8 cellular contexts compared by ENCODE assay signal in genomic region chr17:81509687-81510523, GRCh38. TPM values are rescaled to one million over a fixed set of nuclear protein-coding genes. Genes with fewer than 3 reads are reported as not detected.
DNase-seq lines count a peak whose midpoint lies in the region; ATAC-seq and TF ChIP-seq lines count a peak whose summit lies in the region.

No MANE protein-coding gene starts in this region.

- TF ChIP-seq CTCF in H9 (conservative IDR thresholded peaks at IDR 0.05) = no peak
- TF ChIP-seq CTCF in SU-DHL-6 (IDR thresholded peaks at IDR 0.05; ENCODE audit: insufficient read depth, low read length, poor library complexity, severe bottlenecking) = no peak
- no peak for TF ChIP-seq CTCF in neural cell (IDR thresholded peaks at IDR 0.05; ENCODE audit: poor library complexity, severe bottlenecking)

- H3K27ac ChIP-seq in H9 (ENCODE audit: insufficient read length, low read depth, low read length) = no peak overlapping the region
- peak overlapping the region; percentile 82 for H3K27ac ChIP-seq in SU-DHL-6 (ENCODE audit: low read depth, low read length)
- H3K27ac ChIP-seq in neural cell (ENCODE audit: low read length) = peak overlapping the region; percentile 96

- H3K56ac ChIP-seq in H9 (ENCODE audit: insufficient read length, low read depth, low read length) = no peak overlapping the region

- peaks cover 8% of the 10 kb centered on the region for H3K27me3 Mint-ChIP-seq in H9 (ENCODE audit: low read depth)
- no peaks in the 10 kb centered on the region for H3K27me3 Mint-ChIP-seq in effector memory CD8-positive, alpha-beta T cell

- H2BK12ac ChIP-seq in H9 (ENCODE audit: insufficient read length, low read depth, low read length) = no peak overlapping the region

- peak overlapping the region in 2 of 3 experiments; percentile 76 to 95; a peak in 4 of 7 replicates for H3K27ac Mint-ChIP-seq in H9
- peak overlapping the region; percentile 94 to 99 for H3K27ac Mint-ChIP-seq in effector memory CD8-positive, alpha-beta T cell

- H2BK20ac ChIP-seq in H9 (ENCODE audit: low read depth, low read length, poor library complexity, severe bottlenecking) = no peak overlapping the region

- H4K5ac ChIP-seq in H9 (ENCODE audit: insufficient read length, low read depth, low read length) = no peak overlapping the region

- peaks cover 63% of the 10 kb centered on the region for H3F3A ChIP-seq in SU-DHL-6 (ENCODE audit: insufficient read depth)
- peaks cover 8% of the 10 kb centered on the region for H3F3A ChIP-seq in neural cell (ENCODE audit: insufficient read depth, low read length, poor library complexity, severe bottlenecking)

- H3K9me3 Mint-ChIP-seq in H9 = peaks cover 7 to 22% of the 10 kb centered on the region in 2 experiments; a peak in 4 of 5 replicates
- H3K9me3 Mint-ChIP-seq in effector memory CD8-positive, alpha-beta T cell = no peaks in the 10 kb centered on the region

- no peak overlapping the region for H3T11ph ChIP-seq in H9 (ENCODE audit: low read length)

- WGBS in H9 (ENCODE audit: extremely low coverage, insufficient read length, low lambda C conversion rate) = no CpG with 5 or more reads among the region's 19 CpGs

- H3K79me1 ChIP-seq in H9 (ENCODE audit: insufficient read depth, low read depth, low read length, poor library complexity, severe bottlenecking) = no peaks in the 10 kb centered on the region

- no peak overlapping the region for H3K14ac ChIP-seq in H9 (ENCODE audit: insufficient read depth, low read length)

- no peak for TF ChIP-seq RAD21 in neural cell (conservative IDR thresholded peaks at IDR 0.05)

- no peak overlapping the region for H3K4ac ChIP-seq in H9 (ENCODE audit: low read depth, low read length)

- TF ChIP-seq EP300 in neural cell (conservative IDR thresholded peaks at IDR 0.05; ENCODE audit: poor library complexity, severe bottlenecking) = no peak

- H3K36me3 Mint-ChIP-seq in H9 (ENCODE audit: insufficient read depth in 1 of 3, low read depth in 3 of 3) = peaks cover 38 to 45% (median 38%) of the 10 kb centered on the region in 3 experiments
- H3K36me3 Mint-ChIP-seq in effector memory CD8-positive, alpha-beta T cell (ENCODE audit: insufficient read depth) = peaks cover 64% of the 10 kb centered on the region

- peaks cover 17 to 26% of the 10 kb centered on the region in 2 experiments for H3K4me1 Mint-ChIP-seq in H9
- peaks cover 47% of the 10 kb centered on the region in 2 donors for H3K4me1 Mint-ChIP-seq in effector memory CD8-positive, alpha-beta T cell (ENCODE audit: low read depth in 2 of 2)

- peak overlapping the region; percentile 93 for H3K4me3 ChIP-seq in SU-DHL-6 (ENCODE audit: insufficient read depth, low read length, poor library complexity, severe bottlenecking)
- H3K4me3 ChIP-seq in neural cell (ENCODE audit: low read length) = peak overlapping the region; percentile 99

- H2BK15ac ChIP-seq in H9 (ENCODE audit: low read depth, low read length) = no peak overlapping the region

- no peak overlapping the region for H3K23ac ChIP-seq in H9 (ENCODE audit: insufficient read length, low read depth, low read length)

- no peaks in the 10 kb centered on the region for H3K9me3 ChIP-seq in H9 (ENCODE audit: control insufficient read depth, low read depth, low read length)
- no peaks in the 10 kb centered on the region for H3K9me3 ChIP-seq in SU-DHL-6 (ENCODE audit: insufficient read depth, low read length)
- H3K9me3 ChIP-seq in neural cell (ENCODE audit: low read length) = no peaks in the 10 kb centered on the region

- H3K18ac ChIP-seq in H9 (ENCODE audit: insufficient read length, low read depth, low read length) = no peak overlapping the region

- H3K4me2 ChIP-seq in H9 (ENCODE audit: insufficient read depth, insufficient read length, low read length) = peak overlapping the region; percentile 97
- H3K4me2 ChIP-seq in SU-DHL-6 (ENCODE audit: low read depth, low read length, poor library complexity, severe bottlenecking) = peak overlapping the region; percentile 74
- peak overlapping the region; percentile 97 for H3K4me2 ChIP-seq in neural cell (ENCODE audit: low read length)

- H2AFZ ChIP-seq in H9 (ENCODE audit: low read length) (no peak overlapping the region), SU-DHL-6 (ENCODE audit: low read depth, low read length, severe bottlenecking) (no peak overlapping the region), neural cell (ENCODE audit: low read depth, low read length) (no peak overlapping the region)

- no peak overlapping the region for H4K8ac ChIP-seq in H9 (replicated peaks; ENCODE audit: insufficient read length, low read depth, low read length)

- H3K36me3 ChIP-seq in SU-DHL-6 (ENCODE audit: low read length) (peaks cover 31% of the 10 kb centered on the region), neural cell (ENCODE audit: insufficient read depth, low read length) (peaks cover 31% of the 10 kb centered on the region)

- H2BK5ac ChIP-seq in H9 (ENCODE audit: insufficient read length, low read length) = no peak overlapping the region

- H3K27me3 ChIP-seq in H9 (ENCODE audit: insufficient read depth, low read length) = no peaks in the 10 kb centered on the region
- no peaks in the 10 kb centered on the region for H3K27me3 ChIP-seq in SU-DHL-6 (ENCODE audit: low read length)
- H3K27me3 ChIP-seq in neural cell (ENCODE audit: insufficient read depth, low read depth, low read length) = no peaks in the 10 kb centered on the region

- H4K20me1 ChIP-seq in H9 (ENCODE audit: control insufficient read depth, insufficient read depth, insufficient read length) (no peaks in the 10 kb centered on the region), SU-DHL-6 (ENCODE audit: low read depth, low read length) (peaks cover 26% of the 10 kb centered on the region), neural cell (ENCODE audit: insufficient read depth) (peaks cover 49% of the 10 kb centered on the region)

- ATAC-seq in effector memory CD8-positive, alpha-beta T cell (replicated peaks) = peak; percentile 4
- no peak for ATAC-seq in GM19324 (IDR thresholded peaks at IDR 0.05; ENCODE audit: low FRiP score, unreplicated experiment)
- no peak for ATAC-seq in HG02588 (IDR thresholded peaks at IDR 0.05; ENCODE audit: unreplicated experiment)

- H3K9ac ChIP-seq in H9 (ENCODE audit: extremely low read depth, insufficient read length, low read length) = peak overlapping the region; percentile 83
- peak overlapping the region; percentile 94 for H3K9ac ChIP-seq in SU-DHL-6 (ENCODE audit: low read length)
- peak overlapping the region; percentile 99 for H3K9ac ChIP-seq in neural cell (ENCODE audit: low read length)

- H3K9me2 ChIP-seq in SU-DHL-6 (replicated peaks; ENCODE audit: insufficient read depth, low read length) (no peaks in the 10 kb centered on the region), neural cell (ENCODE audit: insufficient read depth, low read length) (no peaks in the 10 kb centered on the region)

- peaks cover 19% of the 10 kb centered on the region; the same call in 1 of the 2 replicates for H3K79me2 ChIP-seq in H9 (ENCODE audit: insufficient read depth, low read length)
- H3K79me2 ChIP-seq in SU-DHL-6 (ENCODE audit: insufficient read depth, low read length) = peaks cover 24% of the 10 kb centered on the region
- peaks cover 60% of the 10 kb centered on the region for H3K79me2 ChIP-seq in neural cell (replicated peaks; ENCODE audit: insufficient read depth, low read length)

- H3K4me1 ChIP-seq in H9 (ENCODE audit: insufficient read depth, low read length) = no peaks in the 10 kb centered on the region

- peak; percentile 31 for DNase-seq in H9
- peak in 1 of 3 experiments; percentile 18 for DNase-seq in effector memory CD8-positive, alpha-beta T cell
- DNase-seq in T1000 (lab: John Stamatoyannopoulos, UW) = no peak
- no peak for DNase-seq in HT-29 (ENCODE audit: low spot score)

- H3K23me2 ChIP-seq in H9 (ENCODE audit: insufficient read length, low read depth, low read length, poor library complexity, severe bottlenecking) = peaks cover 31% of the 10 kb centered on the region

- peak overlapping the region; percentile 97 to 100 for H3K4me3 Mint-ChIP-seq in H9
- peak overlapping the region; percentile 94 to 99 for H3K4me3 Mint-ChIP-seq in effector memory CD8-positive, alpha-beta T cell

- H2AK5ac ChIP-seq in H9 (ENCODE audit: insufficient read length, low read length) = no peak overlapping the region

- no peak overlapping the region for H2BK120ac ChIP-seq in H9 (ENCODE audit: low read depth, low read length, poor library complexity, severe bottlenecking)

- H4K91ac ChIP-seq in H9 (ENCODE audit: insufficient read length, low read depth, low read length) = no peak overlapping the region

TF ChIP-seq in neural cell, 6 proteins besides CTCF, POLR2A, EP300 and RAD21 (continues in another document):
- TF ChIP-seq SMC3 (conservative IDR thresholded peaks at IDR 0.05; ENCODE audit: poor library complexity) (no peak), POLR2AphosphoS5 (IDR thresholded peaks at IDR 0.05) (no peak), TAF1 (IDR thresholded peaks at IDR 0.05; ENCODE audit: low read depth) (peak; percentile 34)

RNA-seq across cellular contexts. Expression of gene ACTG1, which starts 2.7 kb away (rescaled TPM):
- total RNA-seq in H9 (2021) = 4,136 and 4,160 TPM in 2 replicates
- 8,273 and 9,187 TPM in 2 replicates for polyA plus RNA-seq in neural cell
- polyA minus RNA-seq in neural cell = 9,577 and 9,692 TPM in 2 replicates
- 3,401 and 4,670 TPM in 2 replicates for total RNA-seq in HT-29 (2014; rRNA removed; shearing (Covaris generic))

RNA-seq across cellular contexts. Expression of gene FSCN2, which starts 18.3 kb away (rescaled TPM):
- total RNA-seq in H9 (2021) = 1.0 and 1.6 TPM in 2 replicates
- 3.6 and 4.8 TPM in 2 replicates for polyA plus RNA-seq in neural cell
- 7.3 and 9.7 TPM in 2 replicates for polyA minus RNA-seq in neural cell
- total RNA-seq in HT-29 (2014; rRNA removed; shearing (Covaris generic)) = 4.3 and 4.7 TPM in 2 replicates

RNA-seq across cellular contexts. Expression of gene FAAP100, which starts 42.2 kb away (rescaled TPM):
- 54.0 and 54.8 TPM in 2 replicates for total RNA-seq in H9 (2021)
- polyA plus RNA-seq in neural cell = 56.3 and 61.5 TPM in 2 replicates
- 55.7 and 61.8 TPM in 2 replicates for polyA minus RNA-seq in neural cell
- total RNA-seq in HT-29 (2014; rRNA removed; shearing (Covaris generic)) = 67.5 and 70.9 TPM in 2 replicates
